In the genomic region with DNA sequence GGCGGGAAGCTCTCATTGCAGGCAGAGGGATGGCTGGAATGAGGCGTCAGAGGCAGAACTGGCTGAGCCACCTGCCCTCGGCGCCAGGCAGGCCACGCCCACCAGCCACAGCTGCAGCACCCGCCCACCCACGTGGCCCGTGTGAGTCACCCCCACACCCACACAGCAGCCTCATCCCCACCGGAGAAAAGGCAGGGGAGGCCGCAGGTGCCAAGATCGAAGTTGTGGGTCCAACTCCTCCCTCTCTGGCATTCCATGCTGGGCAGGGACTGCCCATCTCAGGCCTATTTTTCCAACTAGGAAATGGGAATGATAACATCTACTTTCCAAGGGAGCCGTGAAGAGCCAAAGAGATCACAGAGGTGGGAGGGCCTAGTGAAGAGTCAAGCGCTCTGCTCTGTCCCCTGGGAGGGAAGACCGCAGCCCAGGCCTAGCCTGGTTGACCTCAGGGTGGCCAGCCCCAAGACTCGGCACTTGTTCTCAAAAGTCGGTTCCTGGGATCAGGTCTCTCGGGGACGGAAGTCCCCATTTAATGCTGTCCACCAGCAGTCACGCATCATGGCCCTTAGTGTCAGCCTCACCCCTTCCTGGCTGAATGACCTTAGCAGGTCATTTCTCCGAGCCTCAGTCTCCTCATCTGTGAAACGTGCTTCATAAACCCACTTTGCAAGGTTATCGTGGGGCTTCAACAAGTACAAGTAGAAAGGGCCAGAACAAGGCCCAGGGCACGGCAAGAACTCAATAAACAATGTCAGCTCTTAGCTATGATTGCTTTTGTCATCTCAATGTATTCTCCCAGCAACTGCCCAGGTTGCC, we compare ENCODE assay signal across 8 cellular contexts. TPM values are rescaled to one million over a fixed set of nuclear protein-coding genes. Genes with fewer than 3 reads are reported as not detected.
DNase-seq lines count a peak whose midpoint lies in the region; ATAC-seq, FAIRE-seq and TF ChIP-seq lines count a peak whose summit lies in the region.

Gene TRPV3, minus strand, starts transcription at position 45 of the 816 bp plus-strand sequence. CDS start 2,962 bp downstream, outside the sequence.

- peak; percentile 37 for ATAC-seq in HG03103 (IDR thresholded peaks at IDR 0.05; ENCODE audit: low read depth, unreplicated experiment)
- ATAC-seq in activated CD4-positive, alpha-beta T cell treated with anti-CD3 and anti-CD28 coated beads for 36 hours, result peak; percentile 58

- H3K4me1 ChIP-seq in endodermal cell (ENCODE audit: control insufficient read depth, insufficient read depth, low read length), result no peaks in the 10 kb centered on the region

- no peak; the same call in 1 of the 2 replicates for TF ChIP-seq POLR2A in GM12892 (IDR thresholded peaks at IDR 0.05; ENCODE audit: low read depth, low read length)

- no peak within 1 kb of the TSS for H3K4me3 Mint-ChIP-seq in activated CD4-positive, alpha-beta T cell treated with anti-CD3 and anti-CD28 coated beads for 36 hours
- H3K4me3 Mint-ChIP-seq in endodermal cell, result no peak within 1 kb of the TSS

- H3K27ac Mint-ChIP-seq in activated CD4-positive, alpha-beta T cell treated with anti-CD3 and anti-CD28 coated beads for 36 hours, result peak within 1 kb of the TSS; percentile 74
- no peak within 1 kb of the TSS for H3K27ac Mint-ChIP-seq in endodermal cell

- intact Hi-C loops in activated CD4-positive, alpha-beta T cell treated with anti-CD3 and anti-CD28 coated beads for 36 hours (cut with DNase I, micrococcal nuclease), result loop anchor here in 1 of 2 experiments (1.0 to 5.0 kb wide), 3 partner anchors 79 to 846 kb away; partner anchors contain the start of genes CLUH, CTNS, HASPIN and SHPK

- no peak within 1 kb of the TSS for H3K27ac ChIP-seq in endodermal cell (ENCODE audit: low read depth, low read length)

- peaks cover 30% of the 10 kb centered on the region for H3K4me1 Mint-ChIP-seq in activated CD4-positive, alpha-beta T cell treated with anti-CD3 and anti-CD28 coated beads for 36 hours
- H3K4me1 Mint-ChIP-seq in endodermal cell, result peaks cover 6% of the 10 kb centered on the region

- peaks cover 4% of the 10 kb centered on the region for H3K27me3 Mint-ChIP-seq in activated CD4-positive, alpha-beta T cell treated with anti-CD3 and anti-CD28 coated beads for 36 hours
- H3K27me3 Mint-ChIP-seq in endodermal cell (ENCODE audit: insufficient read depth), result peaks cover 2% of the 10 kb centered on the region

- H3K27me3 ChIP-seq in endodermal cell (ENCODE audit: control insufficient read depth, insufficient read depth, low read length, poor library complexity, severe bottlenecking), result no peaks in the 10 kb centered on the region

- no peaks in the 10 kb centered on the region for H3K9me3 Mint-ChIP-seq in activated CD4-positive, alpha-beta T cell treated with anti-CD3 and anti-CD28 coated beads for 36 hours (ENCODE audit: low read depth)
- H3K9me3 Mint-ChIP-seq in endodermal cell, result no peaks in the 10 kb centered on the region

- H3K9me3 ChIP-seq in endodermal cell (ENCODE audit: control insufficient read depth, low read length), result no peaks in the 10 kb centered on the region

- WGBS in endodermal cell (ENCODE audit: insufficient coverage in 1 of 2, insufficient read length in 1 of 2), 2 experiments, result 87 to 95% methylated on average over 10 to 23 of the region's 23 CpGs

- FAIRE-seq in GM12892 (lab: Jason Lieb, UNC), result no peak

- no peaks in the 10 kb centered on the region for H3K36me3 ChIP-seq in endodermal cell (ENCODE audit: control insufficient read depth, insufficient read depth, low read length)

- TF ChIP-seq CTCF in endodermal cell (conservative IDR thresholded peaks at IDR 0.05), result no peak

- DNase-seq in GM12892 (ENCODE audit: insufficient read length) (peak; percentile 88), endodermal cell (peak; percentile 47), NCI-H1694 (lab: John Stamatoyannopoulos, UW) (no peak), NCI-H128 (lab: John Stamatoyannopoulos, UW; ENCODE audit: unreplicated experiment) (no peak), NCI-H2196 treated with DMSO at 0.1 percent for 48 hours (lab: John Stamatoyannopoulos, UW; ENCODE audit: unreplicated experiment) (no peak)
- peak; percentile 86 for DNase-seq in activated CD4-positive, alpha-beta T cell treated with anti-CD3 and anti-CD28 coated beads for 36 hours
- peak; percentile 74 for DNase-seq in stimulated activated CD4-positive, alpha-beta T cell treated with anti-CD3 and anti-CD28 coated beads, Interleukin-15, amount 100 ng/mL, for 24 hours

- no peak within 1 kb of the TSS for H3K4me3 ChIP-seq in endodermal cell (ENCODE audit: low read length)

- POLR2A ChIA-PET in activated CD4-positive, alpha-beta T cell treated with anti-CD3 and anti-CD28 coated beads for 36 hours (lab: Charles Lee), result no interaction called here

- no peaks in the 10 kb centered on the region for H3K36me3 Mint-ChIP-seq in activated CD4-positive, alpha-beta T cell treated with anti-CD3 and anti-CD28 coated beads for 36 hours (ENCODE audit: low read depth)
- no peaks in the 10 kb centered on the region for H3K36me3 Mint-ChIP-seq in endodermal cell (ENCODE audit: low read depth)

- H3K9ac ChIP-seq in endodermal cell (ENCODE audit: extremely low read depth, low read length, poor library complexity, severe bottlenecking), result no peak within 1 kb of the TSS

- CTCF ChIA-PET in activated CD4-positive, alpha-beta T cell treated with anti-CD3 and anti-CD28 coated beads for 36 hours (lab: Charles Lee), result no interaction called here

RNA-seq across cellular contexts. Expression of gene TRPV3, which starts in this region (rescaled TPM):
- 4.3 TPM for polyA plus RNA-seq in GM12892 (2012; ENCODE audit: missing spikeins)
- under 1 TPM; 0.61 to 0.89 TPM for total RNA-seq in activated CD4-positive, alpha-beta T cell treated with anti-CD3 and anti-CD28 coated beads for 36 hours
- 10 to 100 TPM in 1 of 2 donors, 1 to 10 TPM in 1; 6.2 to 11.3 TPM for total RNA-seq in endodermal cell
- 3.8 TPM for polyA plus RNA-seq in endodermal cell (2013, experiment 1 of 2)
- 3.8 TPM for polyA plus RNA-seq in endodermal cell (2013, experiment 2 of 2)

Comparison
In these comparisons a context has a peak if more than half of its experiments do, and no peak if none do; other contexts are left out.
1. Peak in DNase-seq and ATAC-seq in activated CD4-positive, alpha-beta T cell treated with anti-CD3 and anti-CD28 coated beads for 36 hours; RNA of the gene not detected or under 1 TPM.
2. DNase-seq: peak in GM12892 (single experiment), endodermal cell (single experiment) and stimulated activated CD4-positive, alpha-beta T cell treated with anti-CD3 and anti-CD28 coated beads, Interleukin-15, amount 100 ng/mL, for 24 hours (single experiment); none in NCI-H1694 (single experiment), NCI-H128 (single experiment) and NCI-H2196 treated with DMSO at 0.1 percent for 48 hours (single experiment).